8 cellular contexts compared by ENCODE assay signal in the genomic region with DNA sequence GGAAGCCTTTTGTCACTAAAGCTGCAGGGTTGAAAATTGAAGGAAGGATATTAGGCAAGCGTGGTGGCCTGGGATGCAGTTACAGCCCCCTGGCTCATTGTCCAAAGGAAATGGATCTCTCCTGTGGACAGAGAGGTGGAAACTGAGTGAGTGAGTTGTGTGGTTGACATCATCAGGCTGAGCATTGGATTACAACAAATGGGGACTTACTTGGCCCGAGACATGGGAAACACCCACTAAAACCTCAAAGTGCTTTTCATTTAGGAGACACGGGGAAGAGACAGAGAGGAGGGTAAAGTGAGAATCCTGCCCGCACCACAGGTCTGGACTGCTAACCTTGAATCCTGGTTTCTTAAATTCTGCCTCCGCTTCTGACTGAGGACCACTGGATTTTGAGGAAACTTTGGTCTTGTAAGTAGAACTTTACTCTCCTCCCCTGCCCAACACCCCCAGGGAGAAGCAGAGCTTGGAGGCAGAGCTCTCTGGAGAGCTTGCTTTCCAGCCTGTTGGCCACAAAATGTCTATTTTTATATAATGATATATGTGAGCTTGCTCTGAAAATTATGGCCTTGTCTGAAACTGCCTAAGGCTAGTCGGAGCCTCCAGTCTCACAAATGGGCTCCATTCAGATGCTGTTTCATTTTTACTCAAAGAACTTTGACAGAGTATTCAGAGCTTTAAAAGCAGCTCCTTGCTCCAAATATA. TPM values are rescaled to one million over a fixed set of nuclear protein-coding genes. Genes with fewer than 3 reads are reported as not detected.
DNase-seq lines count a peak whose midpoint lies in the region; ATAC-seq and TF ChIP-seq lines count a peak whose summit lies in the region.

Gene PKIG, plus strand, starts transcription at position 259 of the 705 bp plus-strand sequence. CDS start 31,978 bp downstream, outside the sequence.

- intact Hi-C loops in A673 (cut with micrococcal nuclease; ENCODE audit: unreplicated experiment) (no loop called here), mucosa of descending colon (cut with DNase I, micrococcal nuclease) (no loop called here)

- POLR2A ChIA-PET in A673 (lab: Charles Lee; ENCODE audit: low non-redundant PET) = no interaction called here

- BruUV-seq in A673 (replicated peaks; lab: Mats Ljungman, UMichigan) = TSS peak; percentile 74

- TF ChIP-seq CTCF in A673 (conservative IDR thresholded peaks at IDR 0.05; ENCODE audit: low read depth, low read length) = no peak
- no peak for TF ChIP-seq CTCF in NB4 (IDR thresholded peaks at IDR 0.05; ENCODE audit: low read depth, low read length)
- TF ChIP-seq CTCF in mucosa of descending colon (IDR thresholded peaks at IDR 0.05) = no peak

- no peaks in the 10 kb centered on the region for H3K36me3 ChIP-seq in A673 (ENCODE audit: insufficient read depth, low read length, poor library complexity, severe bottlenecking)
- H3K36me3 ChIP-seq in duodenal mucosa (ENCODE audit: control insufficient read depth in 1 of 2, insufficient read depth in 2 of 2, low read length in 2 of 2) = no peaks in the 10 kb centered on the region
- no peaks in the 10 kb centered on the region for H3K36me3 ChIP-seq in mucosa of descending colon (ENCODE audit: low read depth)

- H3K9me3 ChIP-seq in A673 (ENCODE audit: low read depth, low read length, poor library complexity, severe bottlenecking) (no peaks in the 10 kb centered on the region), duodenal mucosa (ENCODE audit: control insufficient read depth in 1 of 2, low read length in 2 of 2) (no peaks in the 10 kb centered on the region), mucosa of descending colon (no peaks in the 10 kb centered on the region)

- TF ChIP-seq POLR2A in NB4 (IDR thresholded peaks at IDR 0.05; ENCODE audit: extremely low read depth, insufficient read length) = no peak

- H3K4me3 ChIP-seq in A673 (ENCODE audit: low read depth, low read length, poor library complexity, severe bottlenecking) (peak within 1 kb of the TSS; percentile 36), NB4 (ENCODE audit: low read depth, low read length) (no peak within 1 kb of the TSS), duodenal mucosa (ENCODE audit: low read depth in 1 of 2, low read length in 2 of 2) (peak within 1 kb of the TSS; percentile 43 to 55), mucosa of descending colon (no peak within 1 kb of the TSS)

- ATAC-seq in mucosa of descending colon = peak; percentile 31

- DNase-seq in A673 (ENCODE audit: low spot score) (peak; percentile 81), NB4 (ENCODE audit: low read depth) (peak; percentile 60), mucosa of descending colon (no peak), DMS79 (lab: John Stamatoyannopoulos, UW) (no peak), SIG-M5 treated with dmso at 0.1 percent for 504 hours (lab: John Stamatoyannopoulos, UW; ENCODE audit: unreplicated experiment) (no peak), DMS153 (lab: John Stamatoyannopoulos, UW) (no peak)
- DNase-seq in activated CD4-positive, alpha-beta T cell treated with anti-CD3 and anti-CD28 coated beads, Interleukin-2, amount 50 U/mL, for 4 hours = no peak

- H3K27ac ChIP-seq in A673 (ENCODE audit: low read depth, low read length, poor library complexity, severe bottlenecking) (peak within 1 kb of the TSS; percentile 77), duodenal mucosa (ENCODE audit: low read depth, low read length) (peak within 1 kb of the TSS; percentile 58)

- H3K9ac ChIP-seq in duodenal mucosa (ENCODE audit: low read depth in 1 of 2, low read length in 2 of 2) = peak within 1 kb of the TSS in 1 of 2 donors; percentile 28

- H3K27me3 ChIP-seq in A673 (replicated peaks; ENCODE audit: insufficient read depth, low read depth, low read length, poor library complexity) = no peaks in the 10 kb centered on the region
- no peaks in the 10 kb centered on the region for H3K27me3 ChIP-seq in duodenal mucosa (ENCODE audit: control insufficient read depth in 1 of 2, insufficient read depth in 2 of 2, low read length in 2 of 2)

- CTCF ChIA-PET in A673 (lab: Charles Lee) = no interaction called here

- H3K4me1 ChIP-seq in A673 (ENCODE audit: insufficient read depth, low read length, poor library complexity, severe bottlenecking) (peaks cover 50% of the 10 kb centered on the region), duodenal mucosa (ENCODE audit: control insufficient read depth in 1 of 2, insufficient read depth in 2 of 2, low read length in 2 of 2) (peaks cover 12 to 24% of the 10 kb centered on the region in 2 donors), mucosa of descending colon (ENCODE audit: low read depth) (no peaks in the 10 kb centered on the region)

RNA-seq across cellular contexts. Expression of gene PKIG, which starts in this region (rescaled TPM):
- total RNA-seq in A673 (2021) (58.5 and 64.9 TPM in 2 replicates), mucosa of descending colon (100 to 1,000 TPM in 1 of 3 donors, 10 to 100 TPM in 2; 39.9 to 101 (median 42.4) TPM)

Comparison
In these comparisons a context has a peak if more than half of its experiments do, and no peak if none do; other contexts are left out.
1. DNase-seq: peak in A673 (single experiment) and NB4 (single experiment); none in mucosa of descending colon (0 of 3), DMS79 (single experiment), activated CD4-positive, alpha-beta T cell treated with anti-CD3 and anti-CD28 coated beads, Interleukin-2, amount 50 U/mL, for 4 hours (0 of 2), SIG-M5 treated with dmso at 0.1 percent for 504 hours (single experiment) and DMS153 (single experiment).
2. H3K4me3 ChIP-seq: peak in A673 (single experiment) and duodenal mucosa (2 of 2); none in NB4 (single experiment) and mucosa of descending colon (single experiment).